31 cellular contexts compared by ENCODE assay signal in the genomic region with DNA sequence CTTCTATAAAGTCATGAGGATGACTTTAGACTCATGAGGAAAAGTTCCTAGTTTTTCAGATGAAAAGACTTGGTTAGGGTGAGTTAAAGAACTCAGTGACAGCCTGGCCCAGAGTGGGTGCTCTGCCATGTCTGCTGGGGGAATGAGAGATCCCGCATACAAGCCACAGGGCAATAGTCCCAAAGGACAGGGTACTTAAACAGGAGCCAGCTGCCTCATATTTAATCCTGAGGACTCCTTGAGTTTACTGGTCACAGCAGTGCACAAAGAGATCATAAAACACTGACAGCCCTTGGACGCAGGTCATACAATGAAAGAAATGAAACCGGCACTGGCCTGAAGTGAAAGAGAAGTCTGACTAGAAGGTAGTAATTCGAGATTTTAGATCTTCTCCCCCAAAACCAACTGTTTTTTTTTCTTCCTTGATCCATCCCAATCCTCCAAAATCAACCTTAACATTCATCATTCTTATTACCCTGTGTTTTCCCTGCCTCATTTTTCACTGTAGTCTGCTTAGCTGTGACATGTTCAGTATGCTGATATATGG.
DNase-seq lines count a peak whose midpoint lies in the region; ATAC-seq and TF ChIP-seq lines count a peak whose summit lies in the region.
"Had no signal": no experiment of that assay in that cellular context is flagged by ENCODE, and none has a peak within 500 bp of the region (broad histone marks: within the 10 kb centered on the region; RNA-seq: fewer than 3 reads in every experiment).

No MANE protein-coding gene starts in this region.

- no peaks in the 10 kb centered on the region for H3K36me3 Mint-ChIP-seq in natural killer cell treated with Interleukin-12 subunit alpha and Interleukin-12 subunit beta and Interleukin-15 and Interleukin-18, amount 100 ng/mL, for 72 hours
- H3K36me3 Mint-ChIP-seq: activated CD8-positive, alpha-beta memory T cell treated with anti-CD3 and anti-CD28 coated beads, Interleukin-2, amount 10 ng/mL, durations not matched to agents 7 days and 5 days; activated naive CD8-positive, alpha-beta T cell treated with anti-CD3 and anti-CD28 coated beads, Interleukin-2, amount 10 ng/mL, durations not matched to agents 7 days and 5 days had no signal

- no peaks in the 10 kb centered on the region for H3K9me3 ChIP-seq in mucosa of descending colon
- no peaks in the 10 kb centered on the region for H3K9me3 ChIP-seq in breast epithelium
- H3K9me3 ChIP-seq: ascending aorta, gastrocnemius medialis, HAP-1, right atrium auricular region, SJSA1, spleen, stomach had no signal

- no peaks in the 10 kb centered on the region for H3K27me3 ChIP-seq in breast epithelium
- H3K27me3 ChIP-seq: ascending aorta, cardiac muscle cell, gastrocnemius medialis, neural progenitor cell, right atrium auricular region, spleen, stomach had no signal

- no peak overlapping the region for H3K27ac Mint-ChIP-seq in natural killer cell treated with Interleukin-12 subunit alpha and Interleukin-12 subunit beta and Interleukin-15 and Interleukin-18, amount 100 ng/mL, for 72 hours
- H3K27ac Mint-ChIP-seq: activated CD8-positive, alpha-beta memory T cell treated with anti-CD3 and anti-CD28 coated beads, Interleukin-2, amount 10 ng/mL, durations not matched to agents 7 days and 5 days; activated naive CD8-positive, alpha-beta T cell treated with anti-CD3 and anti-CD28 coated beads, Interleukin-2, amount 10 ng/mL, durations not matched to agents 7 days and 5 days; CD8-positive, alpha-beta memory T cell; neural progenitor cell had no signal

- H3K27ac ChIP-seq in breast epithelium = no peak overlapping the region
- H3K27ac ChIP-seq: ascending aorta, cardiac muscle cell, gastrocnemius medialis, neural progenitor cell, right atrium auricular region, SJSA1, spleen, stomach had no signal

- DNase-seq in DMS153 (lab: John Stamatoyannopoulos, UW) = peak; percentile 81
- peak; percentile 71 for DNase-seq in NCI-H1436 (lab: John Stamatoyannopoulos, UW)
- peak; percentile 35 for DNase-seq in NCI-H82 treated with DMSO at 0.1 percent for 48 hours (lab: John Stamatoyannopoulos, UW; ENCODE audit: unreplicated experiment)
- DNase-seq in mucosa of descending colon = no peak
- DNase-seq in breast epithelium (ENCODE audit: low spot score in 2 of 2) = no peak
- DNase-seq in EL = no peak
- DNase-seq in natural killer cell treated with Interleukin-12 subunit alpha and Interleukin-12 subunit beta and Interleukin-15 and Interleukin-18, amount 100 ng/mL, for 72 hours (ENCODE audit: low spot score) = no peak
- DNase-seq: ACHN; activated CD8-positive, alpha-beta memory T cell treated with anti-CD3 and anti-CD28 coated beads, Interleukin-2, amount 10 ng/mL, durations not matched to agents 7 days and 5 days; activated gamma-delta T cell; activated naive CD8-positive, alpha-beta T cell treated with anti-CD3 and anti-CD28 coated beads, Interleukin-2, amount 10 ng/mL, durations not matched to agents 7 days and 5 days; activated T-cell treated with anti-CD3 and anti-CD28 coated beads, Interleukin-2, amount 50 U/mL, for 4 hours; CD8-positive, alpha-beta memory T cell; DMS53; gastrocnemius medialis; GDM1; KG1; NCI-H146; NCI-H2227 treated with DMSO at 0.1 percent for 48 hours; NCI-H748 treated with DMSO at 0.1 percent for 48 hours; spleen; stimulated activated CD4-positive, alpha-beta T cell treated with anti-CD3 and anti-CD28 coated beads, Interleukin-2, amount 100 ng/mL, for 24 hours; stimulated activated CD8-positive, alpha-beta memory T cell treated with anti-CD3 and anti-CD28 coated beads, Interleukin-4, amount 100 ng/mL, for 48 hours; stomach; T-helper 9 cell had no signal

- peak; percentile 55 for ATAC-seq in mucosa of descending colon
- no peak for ATAC-seq in natural killer cell treated with Interleukin-12 subunit alpha and Interleukin-12 subunit beta and Interleukin-15 and Interleukin-18, amount 100 ng/mL, for 72 hours
- ATAC-seq: activated CD8-positive, alpha-beta memory T cell treated with anti-CD3 and anti-CD28 coated beads, Interleukin-2, amount 10 ng/mL, durations not matched to agents 7 days and 5 days; activated T-cell treated with anti-CD3 and anti-CD28 coated beads, Interleukin-2, amount 50 U/mL, for 4 hours; gastrocnemius medialis had no signal

- no peak overlapping the region for H3K4me3 Mint-ChIP-seq in natural killer cell treated with Interleukin-12 subunit alpha and Interleukin-12 subunit beta and Interleukin-15 and Interleukin-18, amount 100 ng/mL, for 72 hours
- H3K4me3 Mint-ChIP-seq: activated CD8-positive, alpha-beta memory T cell treated with anti-CD3 and anti-CD28 coated beads, Interleukin-2, amount 10 ng/mL, durations not matched to agents 7 days and 5 days; activated naive CD8-positive, alpha-beta T cell treated with anti-CD3 and anti-CD28 coated beads, Interleukin-2, amount 10 ng/mL, durations not matched to agents 7 days and 5 days; activated T-cell treated with anti-CD3 and anti-CD28 coated beads, Interleukin-2, amount 50 U/mL, for 4 hours; CD8-positive, alpha-beta memory T cell; neural progenitor cell had no signal

- TF ChIP-seq CTCF in mucosa of descending colon (IDR thresholded peaks at IDR 0.05) (no peak), breast epithelium (IDR thresholded peaks at IDR 0.05) (no peak)

- no peaks in the 10 kb centered on the region for H3K4me1 ChIP-seq in mucosa of descending colon (ENCODE audit: low read depth)
- H3K4me1 ChIP-seq in breast epithelium = no peaks in the 10 kb centered on the region
- H3K4me1 ChIP-seq: ascending aorta, gastrocnemius medialis, neural progenitor cell, spleen had no signal

- H3K27me3 Mint-ChIP-seq in natural killer cell treated with Interleukin-12 subunit alpha and Interleukin-12 subunit beta and Interleukin-15 and Interleukin-18, amount 100 ng/mL, for 72 hours = no peaks in the 10 kb centered on the region
- H3K27me3 Mint-ChIP-seq: activated CD8-positive, alpha-beta memory T cell treated with anti-CD3 and anti-CD28 coated beads, Interleukin-2, amount 10 ng/mL, durations not matched to agents 7 days and 5 days; activated naive CD8-positive, alpha-beta T cell treated with anti-CD3 and anti-CD28 coated beads, Interleukin-2, amount 10 ng/mL, durations not matched to agents 7 days and 5 days; CD8-positive, alpha-beta memory T cell had no signal

- peaks cover 2% of the 10 kb centered on the region for H3K9me3 Mint-ChIP-seq in natural killer cell treated with Interleukin-12 subunit alpha and Interleukin-12 subunit beta and Interleukin-15 and Interleukin-18, amount 100 ng/mL, for 72 hours
- H3K9me3 Mint-ChIP-seq: activated T-cell treated with anti-CD3 and anti-CD28 coated beads, Interleukin-2, amount 50 U/mL, for 4 hours; neural progenitor cell had no signal

- intact Hi-C loops in mucosa of descending colon (cut with DNase I, micrococcal nuclease) = no loop called here
- intact Hi-C loops in breast epithelium (cut with DNase I; ENCODE audit: low total_unique reads) = no loop called here

- no peak overlapping the region for H3K4me3 ChIP-seq in mucosa of descending colon
- H3K4me3 ChIP-seq in breast epithelium = no peak overlapping the region
- H3K4me3 ChIP-seq: ascending aorta, cardiac muscle cell, gastrocnemius medialis, HAP-1, neural progenitor cell, right atrium auricular region, SJSA1, spleen, stomach had no signal

- TF ChIP-seq POLR2A in breast epithelium (IDR thresholded peaks at IDR 0.05) = no peak

- no peaks in the 10 kb centered on the region for H3K4me1 Mint-ChIP-seq in natural killer cell treated with Interleukin-12 subunit alpha and Interleukin-12 subunit beta and Interleukin-15 and Interleukin-18, amount 100 ng/mL, for 72 hours (ENCODE audit: low read depth in 2 of 2)
- H3K4me1 Mint-ChIP-seq: activated CD8-positive, alpha-beta memory T cell treated with anti-CD3 and anti-CD28 coated beads, Interleukin-2, amount 10 ng/mL, durations not matched to agents 7 days and 5 days; activated naive CD8-positive, alpha-beta T cell treated with anti-CD3 and anti-CD28 coated beads, Interleukin-2, amount 10 ng/mL, durations not matched to agents 7 days and 5 days; CD8-positive, alpha-beta memory T cell; neural progenitor cell had no signal

- H3K36me3 ChIP-seq in mucosa of descending colon (ENCODE audit: low read depth) (no peaks in the 10 kb centered on the region), breast epithelium (no peaks in the 10 kb centered on the region)
- H3K36me3 ChIP-seq: cardiac muscle cell, gastrocnemius medialis, HAP-1, neural progenitor cell, right atrium auricular region, SJSA1, spleen had no signal

Comparison
In these comparisons a context has a peak if more than half of its experiments do, and no peak if none do; other contexts are left out.
1. DNase-seq: peak in DMS153 (single experiment), NCI-H1436 (single experiment) and NCI-H82 treated with DMSO at 0.1 percent for 48 hours (single experiment); none in mucosa of descending colon (0 of 3), breast epithelium (0 of 2), EL (single experiment) and natural killer cell treated with Interleukin-12 subunit alpha and Interleukin-12 subunit beta and Interleukin-15 and Interleukin-18, amount 100 ng/mL, for 72 hours (single experiment).